In the genomic region with DNA sequence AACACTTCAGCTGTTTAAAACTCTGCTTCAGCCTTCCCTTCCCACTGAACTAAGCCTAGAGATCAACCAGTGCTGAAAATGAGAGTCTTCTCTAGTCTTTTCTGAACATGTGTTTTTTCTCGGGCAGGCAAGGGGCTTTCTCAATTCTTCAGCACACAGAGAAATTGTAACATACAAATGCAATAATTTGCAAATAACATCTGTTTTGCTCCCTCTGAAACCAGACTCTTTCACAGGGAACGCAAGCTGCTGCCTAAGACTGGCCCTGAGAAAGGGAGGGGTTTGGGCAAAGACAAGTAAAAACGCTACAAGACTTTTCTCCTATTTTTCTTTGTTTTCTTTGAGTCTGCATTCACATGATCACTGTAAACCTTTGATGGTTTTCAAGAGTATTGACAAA, we compare ENCODE assay signal across 20 cellular contexts. TPM values are rescaled to one million over a fixed set of nuclear protein-coding genes. Genes with fewer than 3 reads are reported as not detected.
DNase-seq lines count a peak whose midpoint lies in the region; ATAC-seq, FAIRE-seq and TF ChIP-seq lines count a peak whose summit lies in the region.
"Had no signal": no experiment of that assay in that cellular context is flagged by ENCODE, and none has a peak within 500 bp of the region (broad histone marks: within the 10 kb centered on the region; RNA-seq: fewer than 3 reads in every experiment).

No MANE protein-coding gene starts in this region.

- H3K4me1 ChIP-seq in CD4-positive, CD25-positive, alpha-beta regulatory T cell (ENCODE audit: control insufficient read depth, insufficient read depth, low read length, poor library complexity, severe bottlenecking): peaks cover 8% of the 10 kb centered on the region
- H3K4me1 ChIP-seq in GM23338 (ENCODE audit: insufficient read depth) (peaks cover 7% of the 10 kb centered on the region), OCI-LY7 (ENCODE audit: insufficient read depth, low read length, poor library complexity, severe bottlenecking) (peaks cover 12% of the 10 kb centered on the region)
- no peaks in the 10 kb centered on the region for H3K4me1 ChIP-seq in naive thymus-derived CD4-positive, alpha-beta T cell (ENCODE audit: control insufficient read depth in 2 of 2, insufficient read depth in 2 of 2, low read length in 2 of 2)
- H3K4me1 ChIP-seq: Caco-2, HAP-1, Peyer's patch had no signal

- intact Hi-C loops in OCI-LY7 (cut with micrococcal nuclease; ENCODE audit: unreplicated experiment): loop anchor here (10.0 kb wide), 1 partner anchor 651 kb away; the partner anchor contains the start of genes CNST and TFB2M
- intact Hi-C loops in naive thymus-derived CD4-positive, alpha-beta T cell (cut with micrococcal nuclease): no loop called here

- peak overlapping the region; percentile 5 to 66 (median 6) for H3K27ac Mint-ChIP-seq in CD4-positive, CD25-positive, alpha-beta regulatory T cell
- no peak overlapping the region for H3K27ac Mint-ChIP-seq in GM23338
- H3K27ac Mint-ChIP-seq in naive thymus-derived CD4-positive, alpha-beta T cell: peak overlapping the region in 1 of 9 donors; percentile 18

- H3K79me2 ChIP-seq in GM23338 (replicated peaks; ENCODE audit: insufficient read depth): no peaks in the 10 kb centered on the region
- no peaks in the 10 kb centered on the region; the same call in 1 of the 2 replicates for H3K79me2 ChIP-seq in OCI-LY7 (ENCODE audit: insufficient read depth, low read depth, low read length)

- H4K20me1 ChIP-seq in GM23338 (replicated peaks; ENCODE audit: insufficient read depth): no peaks in the 10 kb centered on the region
- no peaks in the 10 kb centered on the region for H4K20me1 ChIP-seq in OCI-LY7 (ENCODE audit: insufficient read depth, low read length)

- no peaks in the 10 kb centered on the region for H3K27me3 ChIP-seq in CD4-positive, CD25-positive, alpha-beta regulatory T cell (ENCODE audit: control insufficient read depth, insufficient read depth, low read length)
- H3K27me3 ChIP-seq in GM23338 (ENCODE audit: insufficient read depth): no peaks in the 10 kb centered on the region
- no peaks in the 10 kb centered on the region for H3K27me3 ChIP-seq in naive thymus-derived CD4-positive, alpha-beta T cell (ENCODE audit: control insufficient read depth in 2 of 2, insufficient read depth in 2 of 2, low read length in 2 of 2)
- H3K27me3 ChIP-seq: Peyer's patch had no signal

- peak overlapping the region in 3 of 4 donors; percentile 25 to 74 (median 56) for H3K4me3 Mint-ChIP-seq in CD4-positive, CD25-positive, alpha-beta regulatory T cell
- H3K4me3 Mint-ChIP-seq in GM23338: no peak overlapping the region
- peak overlapping the region in 6 of 10 donors; percentile 26 to 82 (median 54) for H3K4me3 Mint-ChIP-seq in naive thymus-derived CD4-positive, alpha-beta T cell

- no peak for FAIRE-seq in D721Med (lab: Jason Lieb, UNC)

- H3K4me1 Mint-ChIP-seq in CD4-positive, CD25-positive, alpha-beta regulatory T cell: peaks cover 5 to 49% (median 23%) of the 10 kb centered on the region in 4 donors
- peaks cover 18% of the 10 kb centered on the region for H3K4me1 Mint-ChIP-seq in GM23338
- H3K4me1 Mint-ChIP-seq in naive thymus-derived CD4-positive, alpha-beta T cell: peaks cover 0 to 56% (median 34%) of the 10 kb centered on the region in 7 donors

- no peaks in the 10 kb centered on the region for H3K9me3 ChIP-seq in CD4-positive, CD25-positive, alpha-beta regulatory T cell (ENCODE audit: control insufficient read depth in 2 of 2, low read length in 2 of 2)
- H3K9me3 ChIP-seq in OCI-LY7 (ENCODE audit: low read length): no peaks in the 10 kb centered on the region
- H3K9me3 ChIP-seq in naive thymus-derived CD4-positive, alpha-beta T cell (ENCODE audit: control insufficient read depth in 2 of 3, low read length in 3 of 3): no peaks in the 10 kb centered on the region
- H3K9me3 ChIP-seq: Caco-2, HAP-1, Peyer's patch had no signal

- H3K4me3 ChIP-seq in CD4-positive, CD25-positive, alpha-beta regulatory T cell (ENCODE audit: low read depth, low read length): no peak overlapping the region
- H3K4me3 ChIP-seq in GM23338: no peak overlapping the region
- no peak overlapping the region for H3K4me3 ChIP-seq in OCI-LY7 (ENCODE audit: low read depth, low read length, poor library complexity, severe bottlenecking)
- H3K4me3 ChIP-seq in naive thymus-derived CD4-positive, alpha-beta T cell (ENCODE audit: low read length): no peak overlapping the region
- H3K4me3 ChIP-seq: HAP-1, Peyer's patch had no signal

- no peak for TF ChIP-seq CTCF in GM23338 (conservative IDR thresholded peaks at IDR 0.05; ENCODE audit: low read depth in 2 of 2)
- TF ChIP-seq CTCF in OCI-LY7 (conservative IDR thresholded peaks at IDR 0.05; ENCODE audit: low read length): no peak
- no peak for TF ChIP-seq CTCF in D721Med (IDR thresholded peaks at IDR 0.05; ENCODE audit: insufficient read depth, missing control alignments)

- H3K27ac ChIP-seq in CD4-positive, CD25-positive, alpha-beta regulatory T cell (ENCODE audit: insufficient read depth, low read length, poor library complexity, severe bottlenecking): no peak overlapping the region
- H3K27ac ChIP-seq in GM23338 (ENCODE audit: low read depth) (no peak overlapping the region), OCI-LY7 (ENCODE audit: low read depth, low read length, poor library complexity, severe bottlenecking) (no peak overlapping the region)
- no peak overlapping the region for H3K27ac ChIP-seq in naive thymus-derived CD4-positive, alpha-beta T cell (ENCODE audit: low read depth, low read length)
- H3K27ac ChIP-seq: Peyer's patch had no signal

- H2AFZ ChIP-seq in GM23338: peak overlapping the region; percentile 89
- H2AFZ ChIP-seq in OCI-LY7 (ENCODE audit: low read length): peak overlapping the region; percentile 8; the same call in 1 of the 2 replicates

- DNase-seq in CD4-positive, CD25-positive, alpha-beta regulatory T cell: no peak
- DNase-seq in GM23338 (ENCODE audit: low spot score): no peak
- DNase-seq in OCI-LY7 (ENCODE audit: low spot score): no peak
- DNase-seq in naive thymus-derived CD4-positive, alpha-beta T cell: no peak
- no peak for DNase-seq in D721Med (ENCODE audit: insufficient read length, low spot score)
- DNase-seq in T1000 (lab: John Stamatoyannopoulos, UW): no peak
- DNase-seq in NCI-H1105 treated with DMSO at 0.1 percent for 48 hours (lab: John Stamatoyannopoulos, UW): no peak
- DNase-seq: C1 segment of cervical spinal cord, Caco-2, IMR-90, MV-4-11, NCI-H1417 treated with DMSO at 0.1 percent for 48 hours, NCI-H2029, NCI-H82, Peyer's patch, Right ventricle myocardium superior had no signal

- CTCF ChIA-PET in OCI-LY7 (lab: Charles Lee; ENCODE audit: unreplicated experiment): no interaction called here
- CTCF ChIA-PET in naive thymus-derived CD4-positive, alpha-beta T cell (lab: Charles Lee): no interaction called here

- no peaks in the 10 kb centered on the region for H3K36me3 Mint-ChIP-seq in CD4-positive, CD25-positive, alpha-beta regulatory T cell
- peaks cover 5% of the 10 kb centered on the region for H3K36me3 Mint-ChIP-seq in GM23338 (ENCODE audit: low read depth)
- H3K36me3 Mint-ChIP-seq in naive thymus-derived CD4-positive, alpha-beta T cell: peaks cover 0 to 5% (median 0%) of the 10 kb centered on the region in 5 donors

- no peaks in the 10 kb centered on the region for H3F3A ChIP-seq in GM23338 (replicated peaks; ENCODE audit: low read depth)

- H3K36me3 ChIP-seq in CD4-positive, CD25-positive, alpha-beta regulatory T cell (ENCODE audit: control insufficient read depth, insufficient read depth, low read length): no peaks in the 10 kb centered on the region
- H3K36me3 ChIP-seq in GM23338 (ENCODE audit: insufficient read depth): no peaks in the 10 kb centered on the region
- no peaks in the 10 kb centered on the region for H3K36me3 ChIP-seq in OCI-LY7 (ENCODE audit: insufficient read depth, low read length)
- no peaks in the 10 kb centered on the region for H3K36me3 ChIP-seq in naive thymus-derived CD4-positive, alpha-beta T cell (ENCODE audit: control insufficient read depth in 2 of 3, insufficient read depth in 3 of 3, low read length in 3 of 3)
- H3K36me3 ChIP-seq: HAP-1, Peyer's patch had no signal

- H3K4me2 ChIP-seq in GM23338 (no peak overlapping the region), OCI-LY7 (ENCODE audit: low read length) (no peak overlapping the region)

- no TSS peak for BruUV-seq in OCI-LY7 (replicated peaks; lab: Mats Ljungman, UMichigan)

- peaks cover 2% of the 10 kb centered on the region for H3K27me3 Mint-ChIP-seq in CD4-positive, CD25-positive, alpha-beta regulatory T cell
- H3K27me3 Mint-ChIP-seq in GM23338 (ENCODE audit: insufficient read depth, low read depth, poor library complexity): peaks cover 2% of the 10 kb centered on the region
- peaks cover under 1 to 9% (median 4%) of the 10 kb centered on the region in 5 donors for H3K27me3 Mint-ChIP-seq in naive thymus-derived CD4-positive, alpha-beta T cell

- ATAC-seq in CD4-positive, CD25-positive, alpha-beta regulatory T cell (ENCODE audit: low read depth in 2 of 2): no peak
- ATAC-seq in GM23338: no peak
- ATAC-seq in naive thymus-derived CD4-positive, alpha-beta T cell: no peak

- H3K9me3 Mint-ChIP-seq in CD4-positive, CD25-positive, alpha-beta regulatory T cell: peaks cover 0 to 5% (median 0%) of the 10 kb centered on the region in 7 donors
- H3K9me3 Mint-ChIP-seq in GM23338: peaks cover 13% of the 10 kb centered on the region
- peaks cover 0 to 5% (median 0%) of the 10 kb centered on the region in 11 donors for H3K9me3 Mint-ChIP-seq in naive thymus-derived CD4-positive, alpha-beta T cell

- POLR2A ChIA-PET in OCI-LY7 (lab: Charles Lee): interaction anchor here (0.7 kb wide), 1 partner anchor 11 kb away, joined by 3 read pairs; no protein-coding TSS in a partner anchor
- POLR2A ChIA-PET in naive thymus-derived CD4-positive, alpha-beta T cell (lab: Charles Lee): interaction anchor here (0.5 kb wide), 1 partner anchor 23 kb away, joined by 4 read pairs; no protein-coding TSS in a partner anchor

- H3K9me2 ChIP-seq in GM23338 (ENCODE audit: insufficient read depth): 0 out of 2 replicates have a peak, but pooled peaks cover 3% of the 10 kb centered on the region
- H3K9me2 ChIP-seq in OCI-LY7 (ENCODE audit: insufficient read depth, low read length): no peaks in the 10 kb centered on the region

RNA-seq across cellular contexts. Expression of gene VN1R5, which starts 39.6 kb away (rescaled TPM):
- not detected for total RNA-seq in CD4-positive, CD25-positive, alpha-beta regulatory T cell
- not detected for polyA plus RNA-seq in CD4-positive, CD25-positive, alpha-beta regulatory T cell
- total RNA-seq in GM23338 (2014; rRNA removed; shearing (Covaris generic)): not detected in 2 replicates
- not detected in 2 replicates for polyA plus RNA-seq in GM23338 (2016; fragmentation: Nextera tagmentation; extraction: Ambion mirVana)
- total RNA-seq in OCI-LY7 (2014; rRNA removed; shearing (Covaris generic)): not detected in 2 replicates
- total RNA-seq in OCI-LY7 (2022): not detected in 2 replicates
- total RNA-seq in naive thymus-derived CD4-positive, alpha-beta T cell: not detected
- polyA plus RNA-seq in naive thymus-derived CD4-positive, alpha-beta T cell: not detected
- total RNA-seq: A673, Caco-2, HT-29, IMR-90, NCI-H460, Peyer's patch, Right ventricle myocardium superior had no signal
- polyA plus RNA-seq: IMR-90 had no signal

RNA-seq across cellular contexts. Expression of gene ZNF124, which starts 44.4 kb away (rescaled TPM):
- 15.0 TPM for total RNA-seq in CD4-positive, CD25-positive, alpha-beta regulatory T cell
- polyA plus RNA-seq in CD4-positive, CD25-positive, alpha-beta regulatory T cell: 1 to 10 TPM; 4.7 to 8.0 (median 6.9) TPM
- 43.9 and 45.7 TPM in 2 replicates for total RNA-seq in GM23338 (2014; rRNA removed; shearing (Covaris generic))
- 18.4 and 23.2 TPM in 2 replicates for polyA plus RNA-seq in GM23338 (2016; fragmentation: Nextera tagmentation; extraction: Ambion mirVana)
- total RNA-seq in OCI-LY7 (2014; rRNA removed; shearing (Covaris generic)): 24.7 and 29.0 TPM in 2 replicates
- 32.9 and 33.3 TPM in 2 replicates for total RNA-seq in OCI-LY7 (2022)
- total RNA-seq in naive thymus-derived CD4-positive, alpha-beta T cell: 10 to 100 TPM; 17.1 to 26.7 (median 23.3) TPM
- polyA plus RNA-seq in naive thymus-derived CD4-positive, alpha-beta T cell: 10 to 100 TPM in 1 of 2 donors, 1 to 10 TPM in 1; 8.3 to 10.5 TPM
